20 cellular contexts compared by ENCODE assay signal in genomic region chrX:18291006-18291545, GRCh38.
DNase-seq lines count a peak whose midpoint lies in the region; ATAC-seq and TF ChIP-seq lines count a peak whose summit lies in the region.
"Had no signal": no experiment of that assay in that cellular context is flagged by ENCODE, and none has a peak within 500 bp of the region (broad histone marks: within the 10 kb centered on the region; RNA-seq: fewer than 3 reads in every experiment).

No MANE protein-coding gene starts in this region.

- H3K4me1 Mint-ChIP-seq in osteocyte (ENCODE audit: unreplicated experiment): peaks cover 38% of the 10 kb centered on the region

- H3K4me3 ChIP-seq in adrenal gland (no peak overlapping the region), fibroblast of mammary gland (ENCODE audit: control insufficient read depth, low read depth, low read length) (no peak overlapping the region), lower leg skin (ENCODE audit: low read depth, poor library complexity, severe bottlenecking) (no peak overlapping the region)
- H3K4me3 ChIP-seq: heart left ventricle, upper lobe of left lung had no signal

- no peaks in the 10 kb centered on the region for H3K27me3 Mint-ChIP-seq in osteocyte (ENCODE audit: unreplicated experiment)

- TF ChIP-seq CTCF in adrenal gland (IDR thresholded peaks at IDR 0.05) (no peak), fibroblast of mammary gland (conservative IDR thresholded peaks at IDR 0.05; ENCODE audit: control insufficient read depth, insufficient read depth, low read depth, low read length) (no peak), osteocyte (IDR thresholded peaks at IDR 0.05) (no peak), lower leg skin (IDR thresholded peaks at IDR 0.05) (no peak)

- WGBS in adrenal gland, 4 donors: 15 to 41% (median 30%) methylated on average over 7 of the region's 7 CpGs
- 52 to 67% methylated on average over 7 of the region's 7 CpGs for WGBS in lower leg skin, 2 donors

- peaks cover 20% of the 10 kb centered on the region for H3K9me3 Mint-ChIP-seq in osteocyte (ENCODE audit: unreplicated experiment)

- H3K36me3 Mint-ChIP-seq in osteocyte (ENCODE audit: unreplicated experiment): no peaks in the 10 kb centered on the region

- ATAC-seq in HG02623 (IDR thresholded peaks at IDR 0.05; ENCODE audit: unreplicated experiment) (no peak), GM19324 (IDR thresholded peaks at IDR 0.05; ENCODE audit: low FRiP score, unreplicated experiment) (no peak)
- ATAC-seq: esophagus mucosa, heart left ventricle, left ventricle myocardium superior had no signal

- no peaks in the 10 kb centered on the region for H3K4me1 ChIP-seq in adrenal gland (replicated peaks in 1 of 2)
- H3K4me1 ChIP-seq: heart left ventricle, upper lobe of left lung had no signal

- no peaks in the 10 kb centered on the region for H3K9me3 ChIP-seq in adrenal gland (replicated peaks in 1 of 3)
- H3K9me3 ChIP-seq: upper lobe of left lung had no signal

- H3K36me3 ChIP-seq in adrenal gland (replicated peaks in 1 of 2): no peaks in the 10 kb centered on the region
- H3K36me3 ChIP-seq: heart left ventricle, upper lobe of left lung had no signal

- intact Hi-C loops in adrenal gland (cut with DNase I): no loop called here
- intact Hi-C loops in lower leg skin (cut with DNase I; ENCODE audit: low total_unique reads): no loop called here

- TF ChIP-seq POLR2A in adrenal gland (IDR thresholded peaks at IDR 0.05) (peak in 1 of 2 donors; percentile 7), lower leg skin (IDR thresholded peaks at IDR 0.05) (no peak)

- DNase-seq in GM04503 (ENCODE audit: low read depth): peak; percentile 4
- DNase-seq in adrenal gland: peak in 6 of 7 donors; percentile 18 to 52 (median 36)
- DNase-seq in fibroblast of mammary gland (ENCODE audit: low read depth): peak; percentile 2
- no peak for DNase-seq in osteocyte (ENCODE audit: extremely low spot score, unreplicated experiment)
- DNase-seq in lower leg skin (ENCODE audit: low spot score in 2 of 2): no peak
- no peak for DNase-seq in D341Med (ENCODE audit: low spot score)
- DNase-seq: activated CD4-positive, alpha-beta T cell treated with anti-CD3 and anti-CD28 coated beads for 1 hour; central memory CD4-positive, alpha-beta T cell; DND-41; effector CD4-positive, alpha-beta T cell; H7; heart left ventricle; left ventricle myocardium superior; NCI-H1092; NCI-H2081 treated with DMSO at 0.1 percent for 48 hours; NCI-H526; upper lobe of left lung had no signal

- no peak overlapping the region for H3K4me3 Mint-ChIP-seq in osteocyte (ENCODE audit: unreplicated experiment)

- H3K27me3 ChIP-seq in adrenal gland: no peaks in the 10 kb centered on the region
- H3K27me3 ChIP-seq: heart left ventricle, upper lobe of left lung had no signal

- peak overlapping the region in 1 of 5 donors; percentile 29 for H3K27ac ChIP-seq in adrenal gland
- H3K27ac ChIP-seq: heart left ventricle, upper lobe of left lung had no signal

- peak overlapping the region; percentile 80 for H3K27ac Mint-ChIP-seq in osteocyte (ENCODE audit: unreplicated experiment)

Comparison
In these comparisons a context has a peak if more than half of its experiments do, and no peak if none do; other contexts are left out.
1. DNase-seq: peak in GM04503 (single experiment), adrenal gland (6 of 7) and fibroblast of mammary gland (single experiment); none in osteocyte (single experiment), lower leg skin (0 of 2) and D341Med (single experiment).